In the genomic region with DNA sequence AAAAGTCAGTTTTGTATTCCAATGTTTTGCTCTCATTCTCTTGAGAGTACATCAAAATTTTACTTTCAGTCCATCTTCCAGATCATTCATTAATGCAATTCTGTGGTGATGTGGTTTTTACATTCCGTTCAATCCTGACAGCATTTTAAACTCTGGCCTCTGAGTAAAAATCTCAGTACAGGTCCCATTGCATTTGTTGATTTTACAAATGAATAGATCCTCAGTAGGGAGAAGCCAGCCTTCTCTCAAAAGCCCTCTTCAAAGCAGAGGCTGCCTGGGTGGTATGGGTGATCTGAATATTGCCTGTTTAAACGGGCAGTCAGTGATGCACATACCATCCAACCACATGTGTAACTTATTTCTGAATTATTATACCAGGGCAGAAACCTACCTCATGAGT, we compare ENCODE assay signal across 1 cellular context.
TF ChIP-seq lines count a peak whose summit lies in the region.

No MANE protein-coding gene starts in this region.

TF ChIP-seq in GM12878, 131 proteins besides CTCF, POLR2A, EP300 and RAD21 (continued from another document):
- TF ChIP-seq, protein P1, sequence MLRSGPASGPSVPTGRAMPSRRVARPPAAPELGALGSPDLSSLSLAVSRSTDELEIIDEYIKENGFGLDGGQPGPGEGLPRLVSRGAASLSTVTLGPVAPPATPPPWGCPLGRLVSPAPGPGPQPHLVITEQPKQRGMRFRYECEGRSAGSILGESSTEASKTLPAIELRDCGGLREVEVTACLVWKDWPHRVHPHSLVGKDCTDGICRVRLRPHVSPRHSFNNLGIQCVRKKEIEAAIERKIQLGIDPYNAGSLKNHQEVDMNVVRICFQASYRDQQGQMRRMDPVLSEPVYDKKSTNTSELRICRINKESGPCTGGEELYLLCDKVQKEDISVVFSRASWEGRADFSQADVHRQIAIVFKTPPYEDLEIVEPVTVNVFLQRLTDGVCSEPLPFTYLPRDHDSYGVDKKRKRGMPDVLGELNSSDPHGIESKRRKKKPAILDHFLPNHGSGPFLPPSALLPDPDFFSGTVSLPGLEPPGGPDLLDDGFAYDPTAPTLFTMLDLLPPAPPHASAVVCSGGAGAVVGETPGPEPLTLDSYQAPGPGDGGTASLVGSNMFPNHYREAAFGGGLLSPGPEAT (IDR thresholded peaks at IDR 0.05; ENCODE audit: low read depth) = no peak
